ENCODE assay signal across 1 cellular context in genomic region chr4:103019319-103020124, GRCh38.
A peak's percentile ranks its signal among the peaks of the same experiment; 100 is the strongest.
TF ChIP-seq lines count a peak whose summit lies in the region.

A gene with protein sequence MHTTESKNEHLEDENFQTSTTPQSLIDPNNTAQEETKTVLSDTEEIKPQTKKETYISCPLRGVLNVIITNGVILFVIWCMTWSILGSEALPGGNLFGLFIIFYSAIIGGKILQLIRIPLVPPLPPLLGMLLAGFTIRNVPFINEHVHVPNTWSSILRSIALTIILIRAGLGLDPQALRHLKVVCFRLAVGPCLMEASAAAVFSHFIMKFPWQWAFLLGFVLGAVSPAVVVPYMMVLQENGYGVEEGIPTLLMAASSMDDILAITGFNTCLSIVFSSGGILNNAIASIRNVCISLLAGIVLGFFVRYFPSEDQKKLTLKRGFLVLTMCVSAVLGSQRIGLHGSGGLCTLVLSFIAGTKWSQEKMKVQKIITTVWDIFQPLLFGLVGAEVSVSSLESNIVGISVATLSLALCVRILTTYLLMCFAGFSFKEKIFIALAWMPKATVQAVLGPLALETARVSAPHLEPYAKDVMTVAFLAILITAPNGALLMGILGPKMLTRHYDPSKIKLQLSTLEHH (minus strand): TSS chr4:103019705. CDS start chr4:102991711, 27,994 bp downstream.

TF ChIP-seq in K562, 482 proteins besides CTCF, POLR2A, EP300 and RAD21 (continued from another document and continues in another):
- TF ChIP-seq SMARCB1 (IDR thresholded peaks at IDR 0.05; ENCODE audit: insufficient read length, low read depth) (peak; percentile 48), SMAD3 (CRISPR knock-in tag; conservative IDR thresholded peaks at IDR 0.05) (no peak), XRCC4 (IDR thresholded peaks at IDR 0.05; ENCODE audit: extremely low read depth, insufficient read depth, insufficient read length) (no peak), ZC3H11A (IDR thresholded peaks at IDR 0.05; ENCODE audit: low read depth, low read length) (peak; percentile 81; the same call in 1 of the 2 replicates), ZNF764 (CRISPR knock-in tag; IDR thresholded peaks at IDR 0.05; ENCODE audit: low read depth) (no peak), ZBTB8A (IDR thresholded peaks at IDR 0.05; ENCODE audit: partially characterized antibody) (no peak), SAFB (IDR thresholded peaks at IDR 0.05; ENCODE audit: borderline replicate concordance, low read depth, low read length) (no peak), ZNF316 (IDR thresholded peaks at IDR 0.05) (no peak), SNRNP70 (optimal IDR thresholded peaks at IDR 0.05; ENCODE audit: low read depth, low read length) (no peak), HSF4 (CRISPR knock-in tag; IDR thresholded peaks at IDR 0.05; ENCODE audit: borderline replicate concordance) (no peak), DNMT1 (IDR thresholded peaks at IDR 0.05) (no peak), SMAD4 (CRISPR knock-in tag; conservative IDR thresholded peaks at IDR 0.05) (peak; percentile 76), ILF3 (IDR thresholded peaks at IDR 0.05; ENCODE audit: borderline replicate concordance) (no peak), ETS2 (tag; IDR thresholded peaks at IDR 0.05; ENCODE audit: borderline replicate concordance, poor library complexity, severe bottlenecking) (no peak), ZNF212 (CRISPR knock-in tag; IDR thresholded peaks at IDR 0.05) (no peak), CBX5 (IDR thresholded peaks at IDR 0.05; ENCODE audit: borderline replicate concordance, low read depth) (no peak), FUS (optimal IDR thresholded peaks at IDR 0.05; ENCODE audit: low read depth, low read length) (no peak), ATF7 (IDR thresholded peaks at IDR 0.05) (peak; percentile 93), SIX5 (IDR thresholded peaks at IDR 0.05; ENCODE audit: borderline replicate concordance in 1 of 2, insufficient read depth in 1 of 2, low read depth in 1 of 2, low read length in 2 of 2) (0 out of 4 replicates have a peak, but pooled peaks of 1 of the 2 experiments have one; percentile 14), CUX1 (CRISPR knock-in tag; IDR thresholded peaks at IDR 0.05) (no peak), KHSRP (IDR thresholded peaks at IDR 0.05) (peak; percentile 69), NR4A1 (CRISPR knock-in tag; IDR thresholded peaks at IDR 0.05) (no peak), NR4A1 (tag; IDR thresholded peaks at IDR 0.05) (no peak), ZBTB1 (CRISPR knock-in tag; IDR thresholded peaks at IDR 0.05; ENCODE audit: borderline replicate concordance, low read depth) (no peak), NBN (IDR thresholded peaks at IDR 0.05; ENCODE audit: low read depth) (peak; percentile 86), ZC3H8 (IDR thresholded peaks at IDR 0.05) (no peak), ZNF311 (CRISPR knock-in tag; IDR thresholded peaks at IDR 0.05) (no peak), PYGO2 (tag; IDR thresholded peaks at IDR 0.05) (no peak), CEBPB (tag; IDR thresholded peaks at IDR 0.05) (peak; percentile 99), ATF6 (CRISPR knock-in tag; IDR thresholded peaks at IDR 0.05) (no peak), TSC22D4 (tag; IDR thresholded peaks at IDR 0.05) (no peak), FOXP1 (CRISPR knock-in tag; IDR thresholded peaks at IDR 0.05) (no peak), ZNF12 (CRISPR knock-in tag; IDR thresholded peaks at IDR 0.05) (no peak), PKNOX1 (IDR thresholded peaks at IDR 0.05) (peak; percentile 54; the same call in 1 of the 2 replicates), MCM5 (IDR thresholded peaks at IDR 0.05; ENCODE audit: low read depth) (no peak), SMAD2 (IDR thresholded peaks at IDR 0.05; ENCODE audit: low read depth, low read length) (no peak), ZFP30 (CRISPR knock-in tag; IDR thresholded peaks at IDR 0.05; ENCODE audit: borderline replicate concordance) (no peak), TRIM24 (IDR thresholded peaks at IDR 0.05) (peak; percentile 13 to 49; a peak in 1 of 4 replicates), LCOR (CRISPR knock-in tag; IDR thresholded peaks at IDR 0.05) (peak; percentile 91; the same call in 1 of the 2 replicates), RFX5 (IDR thresholded peaks at IDR 0.05; ENCODE audit: low read depth, low read length) (no peak), KLF1 (tag; IDR thresholded peaks at IDR 0.05) (no peak), ZNF518B (CRISPR knock-in tag; IDR thresholded peaks at IDR 0.05) (no peak), ZKSCAN8 (CRISPR knock-in tag; IDR thresholded peaks at IDR 0.05) (no peak), HDAC6 (IDR thresholded peaks at IDR 0.05; ENCODE audit: low read depth, low read length) (no peak), ESRRA (IDR thresholded peaks at IDR 0.05; ENCODE audit: borderline replicate concordance, low read depth) (peak; percentile 81; the same call in 1 of the 2 replicates), GABPB2 (CRISPR knock-in tag; conservative IDR thresholded peaks at IDR 0.05) (no peak), KAT7 (CRISPR knock-in tag; IDR thresholded peaks at IDR 0.05; ENCODE audit: borderline replicate concordance) (0 out of 2 replicates have a peak, but pooled peaks have one; percentile 83)
- TF ChIP-seq, protein P1, sequence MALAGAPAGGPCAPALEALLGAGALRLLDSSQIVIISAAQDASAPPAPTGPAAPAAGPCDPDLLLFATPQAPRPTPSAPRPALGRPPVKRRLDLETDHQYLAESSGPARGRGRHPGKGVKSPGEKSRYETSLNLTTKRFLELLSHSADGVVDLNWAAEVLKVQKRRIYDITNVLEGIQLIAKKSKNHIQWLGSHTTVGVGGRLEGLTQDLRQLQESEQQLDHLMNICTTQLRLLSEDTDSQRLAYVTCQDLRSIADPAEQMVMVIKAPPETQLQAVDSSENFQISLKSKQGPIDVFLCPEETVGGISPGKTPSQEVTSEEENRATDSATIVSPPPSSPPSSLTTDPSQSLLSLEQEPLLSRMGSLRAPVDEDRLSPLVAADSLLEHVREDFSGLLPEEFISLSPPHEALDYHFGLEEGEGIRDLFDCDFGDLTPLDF (CRISPR knock-in tag; IDR thresholded peaks at IDR 0.05), result no peak
- TF ChIP-seq, protein P2, sequence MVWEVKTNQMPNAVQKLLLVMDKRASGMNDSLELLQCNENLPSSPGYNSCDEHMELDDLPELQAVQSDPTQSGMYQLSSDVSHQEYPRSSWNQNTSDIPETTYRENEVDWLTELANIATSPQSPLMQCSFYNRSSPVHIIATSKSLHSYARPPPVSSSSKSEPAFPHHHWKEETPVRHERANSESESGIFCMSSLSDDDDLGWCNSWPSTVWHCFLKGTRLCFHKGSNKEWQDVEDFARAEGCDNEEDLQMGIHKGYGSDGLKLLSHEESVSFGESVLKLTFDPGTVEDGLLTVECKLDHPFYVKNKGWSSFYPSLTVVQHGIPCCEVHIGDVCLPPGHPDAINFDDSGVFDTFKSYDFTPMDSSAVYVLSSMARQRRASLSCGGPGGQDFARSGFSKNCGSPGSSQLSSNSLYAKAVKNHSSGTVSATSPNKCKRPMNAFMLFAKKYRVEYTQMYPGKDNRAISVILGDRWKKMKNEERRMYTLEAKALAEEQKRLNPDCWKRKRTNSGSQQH (CRISPR knock-in tag; IDR thresholded peaks at IDR 0.05), result no peak
- TF ChIP-seq, protein P3, sequence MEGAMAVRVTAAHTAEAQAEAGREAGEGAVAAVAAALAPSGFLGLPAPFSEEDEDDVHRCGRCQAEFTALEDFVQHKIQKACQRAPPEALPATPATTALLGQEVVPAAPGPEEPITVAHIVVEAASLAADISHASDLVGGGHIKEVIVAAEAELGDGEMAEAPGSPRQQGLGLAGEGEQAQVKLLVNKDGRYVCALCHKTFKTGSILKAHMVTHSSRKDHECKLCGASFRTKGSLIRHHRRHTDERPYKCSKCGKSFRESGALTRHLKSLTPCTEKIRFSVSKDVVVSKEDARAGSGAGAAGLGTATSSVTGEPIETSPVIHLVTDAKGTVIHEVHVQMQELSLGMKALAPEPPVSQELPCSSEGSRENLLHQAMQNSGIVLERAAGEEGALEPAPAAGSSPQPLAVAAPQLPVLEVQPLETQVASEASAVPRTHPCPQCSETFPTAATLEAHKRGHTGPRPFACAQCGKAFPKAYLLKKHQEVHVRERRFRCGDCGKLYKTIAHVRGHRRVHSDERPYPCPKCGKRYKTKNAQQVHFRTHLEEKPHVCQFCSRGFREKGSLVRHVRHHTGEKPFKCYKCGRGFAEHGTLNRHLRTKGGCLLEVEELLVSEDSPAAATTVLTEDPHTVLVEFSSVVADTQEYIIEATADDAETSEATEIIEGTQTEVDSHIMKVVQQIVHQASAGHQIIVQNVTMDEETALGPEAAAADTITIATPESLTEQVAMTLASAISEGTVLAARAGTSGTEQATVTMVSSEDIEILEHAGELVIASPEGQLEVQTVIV (CRISPR knock-in tag; IDR thresholded peaks at IDR 0.05; ENCODE audit: borderline replicate concordance), result no peak
